29 cellular contexts compared by ENCODE assay signal in the genomic region with DNA sequence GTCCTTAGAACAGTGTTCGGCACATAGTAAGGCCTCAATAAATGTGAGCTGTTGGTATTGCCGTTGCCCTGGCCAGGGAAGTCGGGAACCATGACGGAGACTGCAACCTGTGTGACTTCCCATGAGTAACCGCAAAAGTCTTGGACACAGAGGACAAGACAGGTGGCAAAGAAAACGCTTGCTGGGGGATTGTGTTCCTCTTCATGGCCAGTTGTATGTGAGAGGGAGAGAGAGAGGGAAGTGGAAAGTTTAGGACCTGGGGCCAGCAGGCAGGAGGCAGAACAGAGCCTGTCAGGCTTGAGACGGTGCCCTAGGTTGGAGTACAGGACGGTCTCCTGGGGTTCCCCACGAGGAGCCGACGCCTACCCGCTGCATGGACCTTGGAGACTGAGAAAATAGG.
"Had no signal": no experiment of that assay in that cellular context is flagged by ENCODE, and none has a peak within 500 bp of the region (broad histone marks: within the 10 kb centered on the region; RNA-seq: fewer than 3 reads in every experiment).

No MANE protein-coding gene starts in this region.

- DNase-seq: colonic mucosa; effector CD8-positive, alpha-beta T cell; foreskin melanocyte; glutamatergic neuron; hypothalamus; immature natural killer cell; islet precursor cell; naive thymus-derived CD4-positive, alpha-beta T cell; nucleus accumbens; stimulated activated CD4-positive, alpha-beta T cell treated with anti-CD3 and anti-CD28 coated beads, Interleukin-15, amount 100 ng/mL, for 24 hours; stimulated activated CD4-positive, alpha-beta T cell treated with anti-CD3 and anti-CD28 coated beads, Interleukin-2, amount 100 ng/mL, for 48 hours; stimulated activated naive B cell treated with anti-CD40 and anti-IgM and Interleukin-4, amounts not matched to agents 10 μg/mL and 1 μg/mL and 100 μg/mL, for 72 hours; upper lobe of left lung; uterus had no signal

- ATAC-seq: left lobe of liver; naive thymus-derived CD4-positive, alpha-beta T cell; stimulated activated naive B cell treated with anti-CD40 and anti-IgM and Interleukin-4, amounts not matched to agents 10 μg/mL and 1 μg/mL and 100 μg/mL, for 72 hours had no signal

- H2AFZ ChIP-seq: neural progenitor cell had no signal

- FAIRE-seq: endothelial cell of umbilical vein had no signal

- H3K4me1 ChIP-seq: colonic mucosa, esophagus muscularis mucosa, neural progenitor cell, prostate gland, right atrium auricular region, tibial nerve, upper lobe of left lung, uterus had no signal

- H3K36me3 Mint-ChIP-seq: neural progenitor cell had no signal

- H3K27ac ChIP-seq: colonic mucosa, esophagus muscularis mucosa, neural progenitor cell, prostate gland, right atrium auricular region, skin epidermis, thoracic aorta, tibial nerve, upper lobe of left lung, uterus had no signal

- H3K27ac Mint-ChIP-seq: dendritic cell treated with granulocyte-macrophage colony-stimulating factor and Interleukin-4, amounts not matched to agents 40 ng/mL and 50 ng/mL, for 4 days; memory B cell; mesothelial cell of epicardium; naive thymus-derived CD4-positive, alpha-beta T cell; nephron; neural progenitor cell; stimulated activated naive B cell treated with anti-CD40 and anti-IgM and Interleukin-4, amounts not matched to agents 10 μg/mL and 1 μg/mL and 100 μg/mL, for 72 hours; stimulated activated naive CD8-positive, alpha-beta T cell treated with anti-CD3 and anti-CD28 coated beads, Interleukin-15, Interleukin-2, amounts not matched to agents 100 ng/mL and 50 ng/mL, for 24 hours had no signal

- H3K36me3 ChIP-seq: colonic mucosa, neural progenitor cell, prostate gland, right atrium auricular region, thoracic aorta, uterus had no signal

- H3K4me1 Mint-ChIP-seq: immature natural killer cell, memory B cell, mesothelial cell of epicardium, nephron, neural progenitor cell had no signal

- H3K4me3 ChIP-seq: colonic mucosa, esophagus muscularis mucosa, lung, neural progenitor cell, prostate gland, right atrium auricular region, skin epidermis, thoracic aorta, tibial nerve, upper lobe of left lung, uterus had no signal

- H3K9ac ChIP-seq: neural progenitor cell had no signal

- H3K4me3 Mint-ChIP-seq: dendritic cell treated with granulocyte-macrophage colony-stimulating factor and Interleukin-4, amounts not matched to agents 40 ng/mL and 50 ng/mL, for 4 days; immature natural killer cell; memory B cell; mesothelial cell of epicardium; naive thymus-derived CD4-positive, alpha-beta T cell; nephron; neural progenitor cell; stimulated activated naive B cell treated with anti-CD40 and anti-IgM and Interleukin-4, amounts not matched to agents 10 μg/mL and 1 μg/mL and 100 μg/mL, for 72 hours; stimulated activated naive CD8-positive, alpha-beta T cell treated with anti-CD3 and anti-CD28 coated beads, Interleukin-15, Interleukin-2, amounts not matched to agents 100 ng/mL and 50 ng/mL, for 24 hours had no signal

- H3K4me2 ChIP-seq: neural progenitor cell had no signal

- H3K27me3 Mint-ChIP-seq: naive thymus-derived CD4-positive, alpha-beta T cell; stimulated activated naive CD8-positive, alpha-beta T cell treated with anti-CD3 and anti-CD28 coated beads, Interleukin-15, Interleukin-2, amounts not matched to agents 100 ng/mL and 50 ng/mL, for 24 hours had no signal

- H3K9me3 ChIP-seq: colonic mucosa, esophagus muscularis mucosa, prostate gland, right atrium auricular region, thoracic aorta, tibial nerve, upper lobe of left lung, uterus had no signal

- H3K9me3 Mint-ChIP-seq: dendritic cell treated with granulocyte-macrophage colony-stimulating factor and Interleukin-4, amounts not matched to agents 40 ng/mL and 50 ng/mL, for 4 days; immature natural killer cell; memory B cell; mesothelial cell of epicardium; nephron; neural progenitor cell; stimulated activated naive B cell treated with anti-CD40 and anti-IgM and Interleukin-4, amounts not matched to agents 10 μg/mL and 1 μg/mL and 100 μg/mL, for 72 hours; stimulated activated naive CD8-positive, alpha-beta T cell treated with anti-CD3 and anti-CD28 coated beads, Interleukin-15, Interleukin-2, amounts not matched to agents 100 ng/mL and 50 ng/mL, for 24 hours had no signal

- H3K27me3 ChIP-seq: colonic mucosa, neural progenitor cell, right atrium auricular region, tibial nerve, upper lobe of left lung, uterus had no signal
